36 cellular contexts compared by ENCODE assay signal in the genomic region with DNA sequence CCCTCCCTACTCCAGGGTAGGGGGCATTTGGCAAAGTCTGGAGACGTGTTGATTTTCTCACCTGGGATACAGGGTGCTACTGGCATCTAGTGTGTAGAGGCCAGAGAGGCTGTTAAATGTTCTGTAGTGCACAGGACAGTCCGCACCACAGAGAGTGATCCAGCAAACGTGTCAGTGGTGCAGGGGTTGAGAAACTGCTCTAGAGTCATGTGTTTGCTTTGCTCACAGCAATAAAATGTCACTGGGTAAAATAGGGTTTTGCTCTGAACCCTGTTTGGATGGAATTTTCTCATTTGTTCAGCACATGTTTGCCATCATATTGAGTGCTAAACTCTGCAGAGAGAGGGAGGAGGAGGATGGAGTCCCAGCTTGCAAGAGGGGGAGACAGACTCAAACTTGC. TPM values are rescaled to one million over a fixed set of nuclear protein-coding genes. Genes with fewer than 3 reads are reported as not detected.
DNase-seq lines count a peak whose midpoint lies in the region; ATAC-seq, FAIRE-seq and TF ChIP-seq lines count a peak whose summit lies in the region.
"Had no signal": no experiment of that assay in that cellular context is flagged by ENCODE, and none has a peak within 500 bp of the region (broad histone marks: within the 10 kb centered on the region; RNA-seq: fewer than 3 reads in every experiment).

No MANE protein-coding gene starts in this region.

- H3K4me2 ChIP-seq in GM23248 (ENCODE audit: unreplicated experiment) (no peak overlapping the region), H1 (ENCODE audit: insufficient read depth in 1 of 2, low read depth in 2 of 2, low read length in 2 of 2) (no peak overlapping the region), trophoblast cell (ENCODE audit: low read length) (no peak overlapping the region)
- H3K4me2 ChIP-seq: GM23338 had no signal

- H4K91ac ChIP-seq in H1 (replicated peaks; ENCODE audit: insufficient read length, low read length) = no peak overlapping the region
- no peak overlapping the region for H4K91ac ChIP-seq in trophoblast cell (ENCODE audit: low read depth, low read length)

- H3K27me3 Mint-ChIP-seq in memory B cell = no peaks in the 10 kb centered on the region
- peaks cover 0 to 13% (median 4%) of the 10 kb centered on the region in 5 donors for H3K27me3 Mint-ChIP-seq in naive thymus-derived CD8-positive, alpha-beta T cell
- H3K27me3 Mint-ChIP-seq: CD4-positive, alpha-beta T cell; effector memory CD8-positive, alpha-beta T cell had no signal

- H3K18ac ChIP-seq in H1 (ENCODE audit: extremely low read depth, low read length) = no peak overlapping the region
- H3K18ac ChIP-seq in trophoblast cell (ENCODE audit: low read length) = no peak overlapping the region

- H3K4me1 ChIP-seq in GM23248 (ENCODE audit: insufficient read depth) = no peaks in the 10 kb centered on the region
- H3K4me1 ChIP-seq in H1 (replicated peaks in 1 of 4; ENCODE audit: control insufficient read depth in 3 of 4, insufficient read depth in 4 of 4, low read length in 3 of 4) = no peaks in the 10 kb centered on the region; a peak in 1 of 7 replicates
- peaks cover 5 to 7% of the 10 kb centered on the region in 2 experiments for H3K4me1 ChIP-seq in trophoblast cell (ENCODE audit: control insufficient read depth in 1 of 2, insufficient read depth in 2 of 2, low read length in 2 of 2)
- no peaks in the 10 kb centered on the region for H3K4me1 ChIP-seq in gastrocnemius medialis
- H3K4me1 ChIP-seq: foreskin keratinocyte, psoas muscle, sigmoid colon, upper lobe of right lung had no signal

- no peak overlapping the region for H3K27ac ChIP-seq in GM23248
- H3K27ac ChIP-seq in H1 (ENCODE audit: low read depth, low read length) = no peak overlapping the region
- no peak overlapping the region for H3K27ac ChIP-seq in trophoblast cell (ENCODE audit: low read depth, low read length)
- H3K27ac ChIP-seq in gastrocnemius medialis = no peak overlapping the region
- H3K27ac ChIP-seq: foreskin keratinocyte, heart right ventricle, psoas muscle, sigmoid colon, upper lobe of right lung had no signal

- H4K5ac ChIP-seq in H1 (ENCODE audit: insufficient read length, low read depth, low read length) = no peak overlapping the region

- H3K9me3 ChIP-seq in GM23248 (ENCODE audit: low read depth) (no peaks in the 10 kb centered on the region), H1 (ENCODE audit: insufficient read depth in 2 of 2, low read depth in 1 of 2, low read length in 1 of 2) (no peaks in the 10 kb centered on the region), trophoblast cell (ENCODE audit: insufficient read depth, low read depth, low read length) (no peaks in the 10 kb centered on the region), gastrocnemius medialis (no peaks in the 10 kb centered on the region)
- H3K9me3 ChIP-seq: heart right ventricle, MG63, psoas muscle, sigmoid colon, upper lobe of right lung had no signal

- H2BK5ac ChIP-seq in H1 (ENCODE audit: low read depth, low read length) (no peak overlapping the region), trophoblast cell (ENCODE audit: low read depth, low read length, poor library complexity) (no peak overlapping the region)

- H3K9ac ChIP-seq in GM23248 (no peak overlapping the region), H1 (replicated peaks in 1 of 4; ENCODE audit: extremely low read depth in 1 of 4, low read depth in 3 of 4, low read length in 3 of 4) (no peak overlapping the region), trophoblast cell (ENCODE audit: low read length) (no peak overlapping the region)

- H2AK5ac ChIP-seq in H1 (ENCODE audit: low read depth, low read length) (no peak overlapping the region), trophoblast cell (ENCODE audit: low read length) (no peak overlapping the region)

- CTCF ChIA-PET in H1 (lab: Charles Lee; ENCODE audit: partially characterized antibody) = interaction anchor here (0.9 to 1.6 kb wide), 4 partner anchors 9 to 83 kb away, joined by 3 to 6 read pairs (median 4); partner anchors contain the start of gene PLCG2

- ATAC-seq in memory B cell (ENCODE audit: low read depth) (no peak), gastrocnemius medialis (no peak), GM18511 (IDR thresholded peaks at IDR 0.05; ENCODE audit: unreplicated experiment) (no peak)
- no peak for ATAC-seq in naive thymus-derived CD8-positive, alpha-beta T cell
- ATAC-seq: activated CD4-positive, CD25-positive, alpha-beta regulatory T cell treated with anti-CD3 and anti-CD28 coated beads, Interleukin-2, amount 50 U/mL, for 24 hours; effector memory CD8-positive, alpha-beta T cell; foreskin keratinocyte; GM23338; heart right ventricle; Panc1; psoas muscle; T-helper 17 cell; upper lobe of right lung had no signal

- H3K9me2 ChIP-seq in GM23248 (ENCODE audit: insufficient read depth) = no peaks in the 10 kb centered on the region

- no peak overlapping the region for H3K14ac ChIP-seq in H1 (ENCODE audit: insufficient read length)
- no peak overlapping the region for H3K14ac ChIP-seq in trophoblast cell (ENCODE audit: low read length)

- TF ChIP-seq POLR2A in H1 (IDR thresholded peaks at IDR 0.05; ENCODE audit: control extremely low read depth in 1 of 2, low read depth in 2 of 2, low read length in 2 of 2) (no peak), gastrocnemius medialis (IDR thresholded peaks at IDR 0.05) (no peak)

- intact Hi-C loops in gastrocnemius medialis (cut with DNase I; ENCODE audit: low total_unique reads) = no loop called here

- peaks cover 69% of the 10 kb centered on the region for H3K4me1 Mint-ChIP-seq in memory B cell
- H3K4me1 Mint-ChIP-seq in naive thymus-derived CD8-positive, alpha-beta T cell = peaks cover 0 to 52% (median under 1%) of the 10 kb centered on the region in 4 donors

- H3K27me3 ChIP-seq in GM23248 (replicated peaks; ENCODE audit: insufficient read depth) = peaks cover 11% of the 10 kb centered on the region; the same call in 1 of the 2 replicates
- H3K27me3 ChIP-seq in H1 (replicated peaks in 1 of 4; ENCODE audit: control insufficient read depth in 3 of 4, extremely low read depth in 1 of 4, insufficient read depth in 3 of 4, low read length in 3 of 4) = no peaks in the 10 kb centered on the region
- no peaks in the 10 kb centered on the region for H3K27me3 ChIP-seq in trophoblast cell (ENCODE audit: insufficient read depth, low read length)
- H3K27me3 ChIP-seq in gastrocnemius medialis = peaks cover 0 to 3% (median 0%) of the 10 kb centered on the region in 3 donors
- H3K27me3 ChIP-seq: MG63, sigmoid colon, upper lobe of right lung had no signal

- H3K36me3 ChIP-seq in GM23248 (ENCODE audit: low read depth) = no peaks in the 10 kb centered on the region
- no peaks in the 10 kb centered on the region for H3K36me3 ChIP-seq in H1 (ENCODE audit: control insufficient read depth in 2 of 4, insufficient read depth in 4 of 4, low read length in 3 of 4)
- H3K36me3 ChIP-seq in trophoblast cell (ENCODE audit: control insufficient read depth in 1 of 2, insufficient read depth in 2 of 2, low read length in 2 of 2) = no peaks in the 10 kb centered on the region
- no peaks in the 10 kb centered on the region for H3K36me3 ChIP-seq in gastrocnemius medialis
- H3K36me3 ChIP-seq: MG63, sigmoid colon had no signal

- POLR2A ChIA-PET in H1 (lab: Charles Lee; ENCODE audit: partially characterized antibody) = no interaction called here
- POLR2A ChIA-PET in naive thymus-derived CD8-positive, alpha-beta T cell (lab: Charles Lee) = no interaction called here

- TF ChIP-seq RAD21 in H1 (IDR thresholded peaks at IDR 0.05 in 1 of 2, conservative IDR thresholded peaks at IDR 0.05 in 1 of 2; ENCODE audit: low read depth in 2 of 2, low read length in 2 of 2) = no peak

- H3K4ac ChIP-seq in H1 (replicated peaks; ENCODE audit: insufficient read length, low read depth, low read length) (no peak overlapping the region), trophoblast cell (ENCODE audit: low read depth, low read length) (no peak overlapping the region)

- peaks cover 51% of the 10 kb centered on the region for H3K36me3 Mint-ChIP-seq in memory B cell
- H3K36me3 Mint-ChIP-seq in naive thymus-derived CD8-positive, alpha-beta T cell = no peaks in the 10 kb centered on the region

- H4K20me1 ChIP-seq in GM23248 (ENCODE audit: insufficient read depth) (no peaks in the 10 kb centered on the region), H1 (replicated peaks in 1 of 2; ENCODE audit: control insufficient read depth in 1 of 2, insufficient read depth in 2 of 2, low read length in 2 of 2) (no peaks in the 10 kb centered on the region)

- WGBS in GM23248 (ENCODE audit: low coverage in 1 of 2, low lambda C conversion rate in 2 of 2, missing lambda C conversion rate in 2 of 2), 2 experiments = 2 to 4% methylated on average over 3 of the region's 3 CpGs
- WGBS in H1 (ENCODE audit: extremely low coverage in 1 of 2, insufficient coverage in 1 of 2, insufficient read length in 1 of 2, insufficient replicate concordance in 2 of 2, low coverage in 1 of 2, low lambda C conversion rate in 2 of 2, missing lambda C conversion rate in 1 of 2), 2 experiments = 86% methylated on average over 3 of the region's 3 CpGs; no CpG with 5 or more reads in 1 of the 2 experiments
- no CpG with 5 or more reads among the region's 3 CpGs for WGBS in trophoblast cell (ENCODE audit: extremely low coverage, insufficient coverage, insufficient read length)

- H3K79me1 ChIP-seq in H1 (ENCODE audit: low read depth, low read length) = no peaks in the 10 kb centered on the region
- no peaks in the 10 kb centered on the region for H3K79me1 ChIP-seq in trophoblast cell (ENCODE audit: low read length)

- no peaks in the 10 kb centered on the region for H3K79me2 ChIP-seq in GM23248 (ENCODE audit: insufficient read depth)
- H3K79me2 ChIP-seq in H1 (ENCODE audit: control insufficient read depth in 1 of 2, insufficient read depth in 2 of 2, low read length in 2 of 2) = no peaks in the 10 kb centered on the region
- H3K79me2 ChIP-seq in trophoblast cell (ENCODE audit: control insufficient read depth, insufficient read depth, low read length, poor library complexity) = no peaks in the 10 kb centered on the region

- no peak overlapping the region for H2BK15ac ChIP-seq in H1 (ENCODE audit: low read length)

- no peaks in the 10 kb centered on the region for H3F3A ChIP-seq in GM23248 (ENCODE audit: insufficient read depth)

- H2BK120ac ChIP-seq in H1 (replicated peaks; ENCODE audit: low read depth, low read length) = no peak overlapping the region
- H2BK120ac ChIP-seq in trophoblast cell (ENCODE audit: insufficient read depth, low read length, poor library complexity) = no peak overlapping the region

- FAIRE-seq in H1 (lab: Jason Lieb, UNC) (no peak), HTR-8/SVneo (lab: Jason Lieb, UNC) (no peak)
- FAIRE-seq: D721Med, GM19239 had no signal

- H3K4me3 ChIP-seq in GM23248 = no peak overlapping the region
- H3K4me3 ChIP-seq in H1 (ENCODE audit: extremely low read depth in 1 of 4, insufficient read depth in 2 of 4, low read depth in 3 of 4, low read length in 4 of 4) = no peak overlapping the region
- no peak overlapping the region for H3K4me3 ChIP-seq in trophoblast cell (ENCODE audit: low read depth, low read length)
- no peak overlapping the region for H3K4me3 ChIP-seq in gastrocnemius medialis
- H3K4me3 ChIP-seq: GM23338, heart right ventricle, lung, MG63, psoas muscle, sigmoid colon, upper lobe of right lung had no signal

- in situ Hi-C loops in GM23248 (cut with MboI) (no loop called here), gastrocnemius medialis (cut with MboI; ENCODE audit: low sequenced_read_pairs in 4 of 4) (loop anchor here in 1 of 4 donors (10.0 kb wide), 1 partner anchor 64 kb away; no protein-coding TSS in a partner anchor)

- H4K8ac ChIP-seq in H1 (ENCODE audit: extremely low read depth, insufficient read depth, low read length) = no peak overlapping the region
- H4K8ac ChIP-seq in trophoblast cell (ENCODE audit: low read depth, low read length) = no peak overlapping the region

- no peak overlapping the region for H3K56ac ChIP-seq in H1 (replicated peaks; ENCODE audit: insufficient read length, low read depth, low read length)

- DNase-seq in GM23248 = peak; percentile 17
- no peak for DNase-seq in H1 (ENCODE audit: low read depth in 1 of 2, low spot score in 2 of 2)
- no peak for DNase-seq in memory B cell (ENCODE audit: low spot score in 2 of 2)
- DNase-seq in trophoblast cell = no peak
- no peak for DNase-seq in gastrocnemius medialis
- no peak for DNase-seq in HTR-8/SVneo (ENCODE audit: insufficient read length, low spot score)
- DNase-seq in naive thymus-derived CD8-positive, alpha-beta T cell = no peak
- DNase-seq: activated CD4-positive, alpha-beta T cell treated with anti-CD3 and anti-CD28 coated beads, Interleukin-2, amount 50 U/mL, for 4 hours; activated gamma-delta T cell treated with Interleukin-2 at 50 U/mL for 16 hours; activated T-cell treated with anti-CD3 and anti-CD28 coated beads, Interleukin-2, amount 50 U/mL, for 48 hours; CD4-positive, alpha-beta T cell; central memory CD4-positive, alpha-beta T cell; cortex of kidney; effector memory CD8-positive, alpha-beta T cell; foreskin keratinocyte; heart right ventricle; KG1; MG63; NCI-H1417; NCI-H2081 treated with DMSO at 0.1 percent for 48 hours; NCI-H226; NCI-H526 treated with DMSO at 0.1 percent for 48 hours; psoas muscle; SHP77; sigmoid colon; stimulated activated CD4-positive, alpha-beta T cell treated with anti-CD3 and anti-CD28 coated beads, Interleukin-12 subunit alpha, Interleukin-12 subunit beta, amount 100 ng/mL, for 4 hours; stimulated activated CD4-positive, alpha-beta T cell treated with anti-CD3 and anti-CD28 coated beads, Interleukin-4, amount 100 ng/mL, for 1 hour; T-helper 17 cell; upper lobe of right lung had no signal

- TF ChIP-seq EP300 in H1 (IDR thresholded peaks at IDR 0.05; ENCODE audit: borderline replicate concordance in 1 of 2, low read depth in 2 of 2, low read length in 2 of 2) = no peak

- H2BK12ac ChIP-seq in H1 (ENCODE audit: low read depth, low read length) (no peak overlapping the region), trophoblast cell (ENCODE audit: low read length) (no peak overlapping the region)

- H3K4me3 Mint-ChIP-seq in memory B cell = peak overlapping the region; percentile 55
- H3K4me3 Mint-ChIP-seq in naive thymus-derived CD8-positive, alpha-beta T cell = no peak overlapping the region
- H3K4me3 Mint-ChIP-seq: CD4-positive, alpha-beta T cell; effector memory CD8-positive, alpha-beta T cell; GM23338; T-helper 17 cell had no signal

- no peaks in the 10 kb centered on the region for H3K9me3 Mint-ChIP-seq in memory B cell
- no peaks in the 10 kb centered on the region for H3K9me3 Mint-ChIP-seq in naive thymus-derived CD8-positive, alpha-beta T cell
- H3K9me3 Mint-ChIP-seq: CD4-positive, alpha-beta T cell; effector memory CD8-positive, alpha-beta T cell; GM23338 had no signal

- H3K23me2 ChIP-seq in H1 (ENCODE audit: low read depth, low read length) = no peaks in the 10 kb centered on the region

- 0 out of 2 replicates have a peak overlapping the region, but pooled peaks have one; percentile 56 for H2BK20ac ChIP-seq in H1 (ENCODE audit: low read length)

- no peak overlapping the region for H3K23ac ChIP-seq in H1 (ENCODE audit: insufficient read length)
- peak overlapping the region; percentile 31 for H3K23ac ChIP-seq in trophoblast cell (ENCODE audit: low read length)

- no peak for TF ChIP-seq CTCF in H1 (IDR thresholded peaks at IDR 0.05; ENCODE audit: control extremely low read depth in 1 of 3, insufficient read depth in 1 of 3, low read depth in 1 of 3, low read length in 3 of 3)
- TF ChIP-seq CTCF in gastrocnemius medialis (IDR thresholded peaks at IDR 0.05 in 4 of 5, conservative IDR thresholded peaks at IDR 0.05 in 1 of 5) = no peak

- H4K12ac ChIP-seq in trophoblast cell (ENCODE audit: low read depth, low read length) = no peak overlapping the region

- no peak overlapping the region for H2AFZ ChIP-seq in GM23248
- no peak overlapping the region for H2AFZ ChIP-seq in H1 (ENCODE audit: low read length)
- H2AFZ ChIP-seq in trophoblast cell (ENCODE audit: insufficient read depth, low read length, poor library complexity) = no peak overlapping the region
- H2AFZ ChIP-seq: GM23338 had no signal

- H3K27ac Mint-ChIP-seq in memory B cell = peak overlapping the region; percentile 88
- peak overlapping the region in 1 of 10 donors; percentile 36 for H3K27ac Mint-ChIP-seq in naive thymus-derived CD8-positive, alpha-beta T cell
- H3K27ac Mint-ChIP-seq: CD4-positive, alpha-beta T cell; GM23338; T-helper 17 cell had no signal

RNA-seq across cellular contexts. Expression of gene PLCG2, which starts 11.7 kb away (rescaled TPM):
- not detected in 2 replicates for total RNA-seq in GM23248 (2014; rRNA removed; shearing (Covaris generic))
- 0.35 and 0.39 TPM in 2 replicates for polyA plus RNA-seq in GM23248 (2016; fragmentation: Nextera tagmentation; extraction: Ambion mirVana)
- total RNA-seq in H1 (2021; fragmentation: NEBNext Ultra II Directional; extraction: Animal tissue kit (Norgen Biotek cat#: 25700)) = 5.6 and 6.9 TPM in 2 replicates
- polyA plus RNA-seq in H1 (2011; rRNA removed) = 6.1 and 7.5 TPM in 2 replicates
- polyA plus RNA-seq in H1 (2011; cell fraction: cytosol; rRNA removed) = 8.9 TPM
- 20.7 TPM for polyA plus RNA-seq in H1 (2011; cell fraction: nucleus; rRNA removed)
- polyA plus RNA-seq in H1 (2012, experiment 1 of 2) = 4.6 to 7.2 TPM (median 5.9 TPM) in 4 replicates
- 0.89 TPM for polyA plus RNA-seq in H1 (2012, experiment 2 of 2)
- polyA plus RNA-seq in H1 (2013, experiment 1 of 2) = 2.1 TPM
- 1.8 TPM for polyA plus RNA-seq in H1 (2013, experiment 2 of 2)
- polyA minus RNA-seq in H1 (2011; rRNA and poly(A)+ RNA removed) = 19.9 and 20.7 TPM in 2 replicates
- 9.5 TPM for polyA minus RNA-seq in H1 (2011; cell fraction: cytosol; rRNA and poly(A)+ RNA removed)
- 28.3 TPM for polyA minus RNA-seq in H1 (2011; cell fraction: nucleus; rRNA and poly(A)+ RNA removed)
- 0.68 and 0.85 TPM in 2 replicates for polyA plus RNA-seq in trophoblast cell (2013)
- total RNA-seq in gastrocnemius medialis = 1 to 10 TPM; 1.8 to 3.0 (median 2.1) TPM
- 10 to 100 TPM; 12.1 to 12.5 TPM for total RNA-seq in naive thymus-derived CD8-positive, alpha-beta T cell
- polyA plus RNA-seq in naive thymus-derived CD8-positive, alpha-beta T cell = 1 to 10 TPM in 1 of 3 donors, under 1 TPM in 2; 0.11 to 8.7 (median 0.19) TPM
